In genomic region chr1:23931481-23931880, GRCh38 we compare ENCODE assay signal across 22 cellular contexts. TPM values are rescaled to one million over a fixed set of nuclear protein-coding genes. Genes with fewer than 3 reads are reported as not detected.
DNase-seq lines count a peak whose midpoint lies in the region; ATAC-seq and TF ChIP-seq lines count a peak whose summit lies in the region.
"Had no signal": no experiment of that assay in that cellular context is flagged by ENCODE, and none has a peak within 500 bp of the region (broad histone marks: within the 10 kb centered on the region; RNA-seq: fewer than 3 reads in every experiment).

No MANE protein-coding gene starts in this region.

- H3K9me3 Mint-ChIP-seq in nephron: no peaks in the 10 kb centered on the region
- H3K9me3 Mint-ChIP-seq: activated naive CD4-positive, alpha-beta T cell treated with anti-CD3 and anti-CD28 coated beads, Interleukin-2, amount 50 U/mL, for 72 hours; central memory CD8-positive, alpha-beta T cell had no signal

- no peaks in the 10 kb centered on the region for H3K79me2 ChIP-seq in SK-N-SH (ENCODE audit: insufficient read depth)

- 100% methylated on average over 1 of the region's 1 CpG for WGBS in SK-N-SH (ENCODE audit: low lambda C conversion rate)
- 33 to 38% methylated on average over 1 of the region's 1 CpG for WGBS in aorta, 2 donors

- H3K36me3 Mint-ChIP-seq in nephron (ENCODE audit: low read depth): no peaks in the 10 kb centered on the region
- H3K36me3 Mint-ChIP-seq: activated naive CD4-positive, alpha-beta T cell treated with anti-CD3 and anti-CD28 coated beads, Interleukin-2, amount 50 U/mL, for 72 hours had no signal

- peaks cover 12% of the 10 kb centered on the region for H3K27me3 Mint-ChIP-seq in nephron (ENCODE audit: low read depth)

- H3K4me3 ChIP-seq in SK-N-SH (ENCODE audit: low read depth in 2 of 2, low read length in 1 of 2): no peak overlapping the region
- H3K4me3 ChIP-seq in aorta (ENCODE audit: low read length in 2 of 2): peak overlapping the region in 1 of 2 donors; percentile 63
- H3K4me3 ChIP-seq: Peyer's patch, upper lobe of left lung had no signal

- peaks cover 7% of the 10 kb centered on the region for H3K4me1 Mint-ChIP-seq in nephron
- H3K4me1 Mint-ChIP-seq: central memory CD8-positive, alpha-beta T cell had no signal

- H3K9me2 ChIP-seq in SK-N-SH: no peaks in the 10 kb centered on the region

- peak overlapping the region; percentile 66 to 82 (median 81) for H3K27ac Mint-ChIP-seq in nephron
- H3K27ac Mint-ChIP-seq: activated naive CD4-positive, alpha-beta T cell treated with anti-CD3 and anti-CD28 coated beads, Interleukin-2, amount 50 U/mL, for 72 hours had no signal

- no peak overlapping the region for H3K9ac ChIP-seq in SK-N-SH

- TF ChIP-seq EP300 in SK-N-SH (IDR thresholded peaks at IDR 0.05; ENCODE audit: borderline replicate concordance in 1 of 2, low read depth in 1 of 2, low read length in 1 of 2): no peak

- H3K27me3 ChIP-seq in SK-N-SH (ENCODE audit: insufficient read depth) (no peaks in the 10 kb centered on the region), aorta (ENCODE audit: control insufficient read depth in 1 of 2, insufficient read depth in 2 of 2, low read length in 1 of 2) (no peaks in the 10 kb centered on the region)
- H3K27me3 ChIP-seq: Peyer's patch, upper lobe of left lung had no signal

- H3K36me3 ChIP-seq in SK-N-SH (replicated peaks in 1 of 2; ENCODE audit: control insufficient read depth in 1 of 2, insufficient read depth in 2 of 2, low read length in 1 of 2): no peaks in the 10 kb centered on the region
- H3K36me3 ChIP-seq in aorta (ENCODE audit: control insufficient read depth in 1 of 2, insufficient read depth in 2 of 2, low read length in 1 of 2): no peaks in the 10 kb centered on the region
- H3K36me3 ChIP-seq: Peyer's patch, upper lobe of left lung had no signal

- H3K27ac ChIP-seq in SK-N-SH (ENCODE audit: low read depth in 2 of 2, low read length in 1 of 2): no peak overlapping the region; a peak in 2 of 4 replicates
- peak overlapping the region; percentile 76 for H3K27ac ChIP-seq in epithelial cell of prostate
- peak overlapping the region; percentile 81 to 82 for H3K27ac ChIP-seq in aorta (ENCODE audit: low read depth in 1 of 2, low read length in 2 of 2)

- no peaks in the 10 kb centered on the region for H3K9me3 ChIP-seq in SK-N-SH
- no peaks in the 10 kb centered on the region for H3K9me3 ChIP-seq in aorta (ENCODE audit: control insufficient read depth, low read length)
- H3K9me3 ChIP-seq: Peyer's patch, upper lobe of left lung had no signal

- H2AFZ ChIP-seq in SK-N-SH (ENCODE audit: low read depth): peak overlapping the region; percentile 81; the same call in 1 of the 2 replicates

- no peak overlapping the region for H3K4me2 ChIP-seq in SK-N-SH

- POLR2A ChIA-PET in SK-N-SH (lab: Yijun Ruan, JAX): interaction anchor here (1.1 kb wide), 1 partner anchor 32 kb away, joined by 3 read pairs; no protein-coding TSS in a partner anchor

- CTCF ChIA-PET in SK-N-SH (lab: Yijun Ruan, JAX): interaction anchor here (0.8 to 0.9 kb wide), 2 partner anchors 15 to 122 kb away, joined by 3 to 4 read pairs; no protein-coding TSS in a partner anchor

- no peak for TF ChIP-seq CTCF in SK-N-SH (IDR thresholded peaks at IDR 0.05)
- TF ChIP-seq CTCF in nephron (IDR thresholded peaks at IDR 0.05; ENCODE audit: unreplicated experiment in 3 of 3): no peak

- DNase-seq in SK-N-SH (no peak), epithelial cell of prostate (ENCODE audit: low read depth, low spot score) (no peak), aorta (no peak)
- DNase-seq: activated CD4-positive, alpha-beta T cell treated with anti-CD3 and anti-CD28 coated beads for 4 hours; glutamatergic neuron; islet precursor cell; NCI-H1694 treated with DMSO at 0.1 percent for 48 hours; NCI-H510A treated with DMSO at 0.1 percent for 48 hours; stimulated activated CD4-positive, alpha-beta T cell treated with anti-CD3 and anti-CD28 coated beads, Interleukin-2, amount 100 ng/mL, for 48 hours had no signal

- peaks cover 0 to 8% of the 10 kb centered on the region in 2 experiments; a peak in 1 of 4 replicates for H3K4me1 ChIP-seq in SK-N-SH (ENCODE audit: control insufficient read depth in 1 of 2, insufficient read depth in 2 of 2, low read depth in 1 of 2, low read length in 1 of 2)
- H3K4me1 ChIP-seq in aorta (ENCODE audit: control insufficient read depth in 1 of 2, insufficient read depth in 2 of 2, low read length in 2 of 2): no peaks in the 10 kb centered on the region
- H3K4me1 ChIP-seq: Peyer's patch had no signal

- ATAC-seq in SK-N-SH treated with all-trans-retinoic acid at 6 μM for 48 hours (no peak), aorta (ENCODE audit: low FRiP score) (no peak), GM19324 (IDR thresholded peaks at IDR 0.05; ENCODE audit: low FRiP score, unreplicated experiment) (no peak), GM21447 (IDR thresholded peaks at IDR 0.05; ENCODE audit: unreplicated experiment) (no peak), HG02970 (IDR thresholded peaks at IDR 0.05; ENCODE audit: low FRiP score, unreplicated experiment) (no peak)
- ATAC-seq: activated naive CD4-positive, alpha-beta T cell treated with anti-CD3 and anti-CD28 coated beads, Interleukin-2, amount 50 U/mL, for 72 hours had no signal

- no peak for TF ChIP-seq RAD21 in SK-N-SH (IDR thresholded peaks at IDR 0.05; ENCODE audit: low read length)

- H3F3A ChIP-seq in SK-N-SH (replicated peaks; ENCODE audit: insufficient read depth): no peaks in the 10 kb centered on the region

- no peak overlapping the region for H3K4me3 Mint-ChIP-seq in nephron
- H3K4me3 Mint-ChIP-seq: central memory CD8-positive, alpha-beta T cell had no signal

- H4K20me1 ChIP-seq in SK-N-SH (ENCODE audit: insufficient read depth): no peaks in the 10 kb centered on the region

- intact Hi-C loops in aorta (cut with DNase I): no loop called here

TF ChIP-seq in SK-N-SH, 30 proteins besides CTCF, POLR2A, EP300 and RAD21:
- TF ChIP-seq IRF3 (IDR thresholded peaks at IDR 0.05; ENCODE audit: low read depth, low read length) (no peak), GATA2 (CRISPR knock-in tag; IDR thresholded peaks at IDR 0.05) (no peak), MXI1 (IDR thresholded peaks at IDR 0.05; ENCODE audit: low read depth, low read length) (no peak), JUND (IDR thresholded peaks at IDR 0.05) (no peak), GABPA (IDR thresholded peaks at IDR 0.05; ENCODE audit: low read depth) (no peak), USF2 (IDR thresholded peaks at IDR 0.05; ENCODE audit: borderline replicate concordance, low read depth, low read length) (no peak)

TF ChIP-seq in SK-N-SH treated with all-trans-retinoic acid at 6 μM for 48 hours, 23 proteins besides CTCF, POLR2A, EP300 and RAD21 (continues in another document):
- TF ChIP-seq PATZ1 (CRISPR knock-in tag; IDR thresholded peaks at IDR 0.05; ENCODE audit: borderline replicate concordance) (no peak), CREB5 (CRISPR knock-in tag; IDR thresholded peaks at IDR 0.05; ENCODE audit: low read depth) (no peak), TCF4 (CRISPR knock-in tag; IDR thresholded peaks at IDR 0.05; ENCODE audit: borderline replicate concordance) (no peak)

RNA-seq across cellular contexts. Expression of gene CNR2, which starts 18.3 kb away (rescaled TPM):
- polyA plus RNA-seq in SK-N-SH (2012; rRNA removed) (not detected in 2 replicates), aorta (under 1 TPM; 0.08 to 0.13 TPM)
- polyA plus RNA-seq in SK-N-SH (2012; cell fraction: cytosol; rRNA removed): not detected in 2 replicates
- 0.01 TPM in 1 of 2 replicates, not detected in the other for polyA plus RNA-seq in SK-N-SH (2012; cell fraction: nucleus; rRNA removed)
- total RNA-seq in aorta: under 1 TPM; 0.06 to 0.15 TPM
- total RNA-seq: A172, H4, myocyte, renal cortical epithelial cell had no signal

RNA-seq across cellular contexts. Expression of gene PNRC2, which starts 28.1 kb away (rescaled TPM):
- polyA plus RNA-seq in SK-N-SH (2012; rRNA removed): 43.8 and 55.2 TPM in 2 replicates
- 54.6 and 58.1 TPM in 2 replicates for polyA plus RNA-seq in SK-N-SH (2012; cell fraction: cytosol; rRNA removed)
- 46.8 and 46.9 TPM in 2 replicates for polyA plus RNA-seq in SK-N-SH (2012; cell fraction: nucleus; rRNA removed)
- 10 to 100 TPM; 93.5 to 94.7 TPM for total RNA-seq in aorta
- 100 to 1,000 TPM in 1 of 2 donors, 10 to 100 TPM in 1; 75.3 to 141 TPM for polyA plus RNA-seq in aorta

RNA-seq across cellular contexts. Expression of gene SRSF10, which starts 48.6 kb away (rescaled TPM):
- polyA plus RNA-seq in SK-N-SH (2012; rRNA removed) (79.8 and 81.8 TPM in 2 replicates), aorta (100 to 1,000 TPM in 1 of 2 donors, 10 to 100 TPM in 1; 50.1 to 114 TPM)
- 74.3 and 75.6 TPM in 2 replicates for polyA plus RNA-seq in SK-N-SH (2012; cell fraction: cytosol; rRNA removed)
- 110 and 164 TPM in 2 replicates for polyA plus RNA-seq in SK-N-SH (2012; cell fraction: nucleus; rRNA removed)
- 10 to 100 TPM; 91.1 to 98.4 TPM for total RNA-seq in aorta

Comparison
In these comparisons a context has a peak if more than half of its experiments do, and no peak if none do; other contexts are left out.
1. H3K27ac ChIP-seq: peak in epithelial cell of prostate (single experiment) and aorta (2 of 2); none in SK-N-SH (0 of 2).